In the genomic region with DNA sequence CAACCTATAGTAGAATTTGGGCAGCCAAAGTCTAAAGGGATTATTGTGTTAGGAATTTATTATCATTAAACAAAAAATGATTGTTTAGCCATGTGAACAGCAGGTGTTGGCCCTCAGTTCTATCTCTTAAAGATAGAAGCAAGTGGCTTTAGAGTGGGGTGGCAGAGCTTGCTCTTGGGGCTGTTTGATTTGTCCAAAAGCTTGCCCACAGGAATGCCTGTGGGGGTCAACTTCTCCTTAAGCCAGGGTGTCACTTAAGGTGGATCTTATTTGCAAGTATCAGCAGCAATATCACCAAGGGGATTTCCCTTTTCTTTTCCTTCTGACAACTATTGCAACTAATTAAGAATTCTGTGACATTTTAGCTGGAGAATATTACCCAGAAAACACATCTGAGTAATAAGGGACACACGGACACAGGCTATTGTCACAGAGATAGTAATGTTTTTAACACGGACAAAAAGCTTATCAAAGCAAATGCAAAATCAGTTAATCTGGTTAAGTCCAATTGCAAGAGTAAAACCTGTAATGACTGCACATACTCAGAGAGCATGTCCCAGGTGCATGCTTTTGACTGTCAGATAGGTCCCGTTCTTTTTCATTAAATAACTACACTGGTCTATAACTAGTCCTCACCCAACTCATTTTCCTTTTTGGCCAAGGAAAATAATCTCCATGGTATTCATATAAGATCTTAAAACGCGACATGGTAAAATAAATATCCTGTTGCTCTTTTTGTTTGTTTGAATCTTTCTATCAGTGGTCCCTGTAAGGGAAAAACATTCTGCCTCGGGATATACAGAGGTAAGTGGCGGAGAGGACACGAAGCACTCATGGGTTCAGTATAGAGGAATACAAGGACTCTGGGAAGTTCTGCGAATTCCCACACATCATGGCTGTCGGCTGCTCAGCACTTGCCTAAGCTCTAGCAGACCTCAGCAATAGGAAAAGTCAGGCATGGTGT, we compare ENCODE assay signal across 1 cellular context.
TF ChIP-seq lines count a peak whose summit lies in the region.

No MANE protein-coding gene starts in this region.

TF ChIP-seq in H1, 55 proteins besides CTCF, POLR2A, EP300 and RAD21 (continued from another document):
- TF ChIP-seq CEBPB (IDR thresholded peaks at IDR 0.05; ENCODE audit: low read depth, low read length) (no peak), HDAC6 (IDR thresholded peaks at IDR 0.05; ENCODE audit: low read depth, low read length) (no peak), SP1 (IDR thresholded peaks at IDR 0.05; ENCODE audit: low read depth, low read length) (no peak), KDM1A (IDR thresholded peaks at IDR 0.05; ENCODE audit: borderline replicate concordance, low read length) (no peak), CREB1 (IDR thresholded peaks at IDR 0.05) (no peak), RXRA (IDR thresholded peaks at IDR 0.05; ENCODE audit: insufficient read depth, low read depth, low read length) (no peak), TAF1 (IDR thresholded peaks at IDR 0.05; ENCODE audit: low read depth, low read length) (no peak), PHF8 (conservative IDR thresholded peaks at IDR 0.05; ENCODE audit: low read depth, low read length) (no peak), ASH2L (IDR thresholded peaks at IDR 0.05; ENCODE audit: low read length) (no peak), SP4 (IDR thresholded peaks at IDR 0.05; ENCODE audit: low read length) (no peak), SP2 (IDR thresholded peaks at IDR 0.05; ENCODE audit: low read length) (no peak), CBX8 (IDR thresholded peaks at IDR 0.05; ENCODE audit: borderline replicate concordance, low read depth, low read length) (no peak), MAFK (IDR thresholded peaks at IDR 0.05; ENCODE audit: low read depth, low read length) (no peak), SUZ12 (IDR thresholded peaks at IDR 0.05; ENCODE audit: low read length) (no peak), CHD1 (IDR thresholded peaks at IDR 0.05; ENCODE audit: low read depth, low read length) (no peak)
- TF ChIP-seq, protein P1, sequence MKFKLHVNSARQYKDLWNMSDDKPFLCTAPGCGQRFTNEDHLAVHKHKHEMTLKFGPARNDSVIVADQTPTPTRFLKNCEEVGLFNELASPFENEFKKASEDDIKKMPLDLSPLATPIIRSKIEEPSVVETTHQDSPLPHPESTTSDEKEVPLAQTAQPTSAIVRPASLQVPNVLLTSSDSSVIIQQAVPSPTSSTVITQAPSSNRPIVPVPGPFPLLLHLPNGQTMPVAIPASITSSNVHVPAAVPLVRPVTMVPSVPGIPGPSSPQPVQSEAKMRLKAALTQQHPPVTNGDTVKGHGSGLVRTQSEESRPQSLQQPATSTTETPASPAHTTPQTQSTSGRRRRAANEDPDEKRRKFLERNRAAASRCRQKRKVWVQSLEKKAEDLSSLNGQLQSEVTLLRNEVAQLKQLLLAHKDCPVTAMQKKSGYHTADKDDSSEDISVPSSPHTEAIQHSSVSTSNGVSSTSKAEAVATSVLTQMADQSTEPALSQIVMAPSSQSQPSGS (IDR thresholded peaks at IDR 0.05; ENCODE audit: low read length) = no peak
- TF ChIP-seq, protein P2, sequence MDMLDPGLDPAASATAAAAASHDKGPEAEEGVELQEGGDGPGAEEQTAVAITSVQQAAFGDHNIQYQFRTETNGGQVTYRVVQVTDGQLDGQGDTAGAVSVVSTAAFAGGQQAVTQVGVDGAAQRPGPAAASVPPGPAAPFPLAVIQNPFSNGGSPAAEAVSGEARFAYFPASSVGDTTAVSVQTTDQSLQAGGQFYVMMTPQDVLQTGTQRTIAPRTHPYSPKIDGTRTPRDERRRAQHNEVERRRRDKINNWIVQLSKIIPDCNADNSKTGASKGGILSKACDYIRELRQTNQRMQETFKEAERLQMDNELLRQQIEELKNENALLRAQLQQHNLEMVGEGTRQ (IDR thresholded peaks at IDR 0.05; ENCODE audit: low read length) = no peak
